1 cellular context compared by ENCODE assay signal in the genomic region with DNA sequence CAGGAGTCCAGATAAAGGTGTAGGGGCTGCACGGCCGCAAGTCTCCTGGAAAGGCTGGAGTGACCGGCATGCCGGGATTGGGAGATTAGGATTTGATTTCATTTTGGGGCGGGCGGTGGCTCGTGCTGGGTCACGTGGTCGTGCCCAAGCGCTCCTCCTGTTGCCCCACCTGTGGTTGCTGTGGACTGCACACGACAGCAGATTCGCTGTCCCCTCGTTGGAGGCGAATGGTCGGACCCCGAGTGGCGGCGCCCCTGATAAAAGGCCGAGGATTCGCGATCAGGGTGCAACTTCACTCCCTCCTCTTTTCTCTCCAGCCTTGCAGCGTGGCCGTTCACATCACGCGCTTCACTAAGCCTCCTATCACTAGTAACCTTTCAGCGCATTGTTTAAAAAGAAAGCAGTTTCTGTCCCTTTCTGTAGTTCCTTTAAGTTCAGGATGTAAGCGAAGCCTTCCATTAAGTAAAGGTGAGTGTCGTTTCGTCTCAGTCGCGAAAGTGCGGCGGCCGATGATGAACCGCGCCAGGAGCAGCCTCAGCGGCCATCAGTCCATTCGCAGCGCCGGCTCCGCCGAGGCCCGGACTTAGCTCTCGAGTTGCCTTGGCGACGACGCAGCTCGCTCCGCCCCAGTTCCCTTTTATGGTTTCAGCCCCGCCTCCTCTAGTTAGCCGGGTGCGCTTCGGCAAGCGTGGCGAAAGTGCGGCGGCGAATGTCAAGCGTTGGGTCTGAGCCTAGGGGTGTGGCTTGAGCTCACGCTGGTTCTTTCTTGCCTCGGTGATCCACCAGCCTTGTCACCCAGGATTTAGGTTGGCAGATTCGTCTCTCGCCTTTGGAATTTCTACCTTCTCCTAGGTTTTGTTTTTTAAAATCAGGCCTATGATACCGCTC.
TF ChIP-seq lines count a peak whose summit lies in the region.

No MANE protein-coding gene starts in this region.

TF ChIP-seq in GM12878, 131 proteins besides CTCF, POLR2A, EP300 and RAD21 (continues in another document):
- TF ChIP-seq NKRF (conservative IDR thresholded peaks at IDR 0.05) = no peak
- TF ChIP-seq, protein P1, sequence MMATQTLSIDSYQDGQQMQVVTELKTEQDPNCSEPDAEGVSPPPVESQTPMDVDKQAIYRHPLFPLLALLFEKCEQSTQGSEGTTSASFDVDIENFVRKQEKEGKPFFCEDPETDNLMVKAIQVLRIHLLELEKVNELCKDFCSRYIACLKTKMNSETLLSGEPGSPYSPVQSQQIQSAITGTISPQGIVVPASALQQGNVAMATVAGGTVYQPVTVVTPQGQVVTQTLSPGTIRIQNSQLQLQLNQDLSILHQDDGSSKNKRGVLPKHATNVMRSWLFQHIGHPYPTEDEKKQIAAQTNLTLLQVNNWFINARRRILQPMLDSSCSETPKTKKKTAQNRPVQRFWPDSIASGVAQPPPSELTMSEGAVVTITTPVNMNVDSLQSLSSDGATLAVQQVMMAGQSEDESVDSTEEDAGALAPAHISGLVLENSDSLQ (IDR thresholded peaks at IDR 0.05) = peak; percentile 19; the same call in 1 of the 2 replicates
- TF ChIP-seq, protein P2, sequence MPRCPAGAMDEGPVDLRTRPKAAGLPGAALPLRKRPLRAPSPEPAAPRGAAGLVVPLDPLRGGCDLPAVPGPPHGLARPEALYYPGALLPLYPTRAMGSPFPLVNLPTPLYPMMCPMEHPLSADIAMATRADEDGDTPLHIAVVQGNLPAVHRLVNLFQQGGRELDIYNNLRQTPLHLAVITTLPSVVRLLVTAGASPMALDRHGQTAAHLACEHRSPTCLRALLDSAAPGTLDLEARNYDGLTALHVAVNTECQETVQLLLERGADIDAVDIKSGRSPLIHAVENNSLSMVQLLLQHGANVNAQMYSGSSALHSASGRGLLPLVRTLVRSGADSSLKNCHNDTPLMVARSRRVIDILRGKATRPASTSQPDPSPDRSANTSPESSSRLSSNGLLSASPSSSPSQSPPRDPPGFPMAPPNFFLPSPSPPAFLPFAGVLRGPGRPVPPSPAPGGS (IDR thresholded peaks at IDR 0.05; ENCODE audit: borderline replicate concordance, insufficient read depth, low read depth, low read length, poor library complexity, severe bottlenecking) = peak; percentile 96
- TF ChIP-seq CREM (IDR thresholded peaks at IDR 0.05; ENCODE audit: low read depth) = peak; percentile 64
- no peak for TF ChIP-seq BCLAF1 (IDR thresholded peaks at IDR 0.05)
- no peak for TF ChIP-seq CBX5 (IDR thresholded peaks at IDR 0.05; ENCODE audit: low read depth)
- TF ChIP-seq ZNF384 (IDR thresholded peaks at IDR 0.05; ENCODE audit: borderline replicate concordance, low read depth, low read length) = no peak
- no peak for TF ChIP-seq PAX8 (IDR thresholded peaks at IDR 0.05)
- no peak for TF ChIP-seq ZNF622 (IDR thresholded peaks at IDR 0.05)
- 0 out of 2 replicates have a peak, but pooled peaks have one; percentile 5 for TF ChIP-seq HDGF (IDR thresholded peaks at IDR 0.05)
- TF ChIP-seq, protein P3, sequence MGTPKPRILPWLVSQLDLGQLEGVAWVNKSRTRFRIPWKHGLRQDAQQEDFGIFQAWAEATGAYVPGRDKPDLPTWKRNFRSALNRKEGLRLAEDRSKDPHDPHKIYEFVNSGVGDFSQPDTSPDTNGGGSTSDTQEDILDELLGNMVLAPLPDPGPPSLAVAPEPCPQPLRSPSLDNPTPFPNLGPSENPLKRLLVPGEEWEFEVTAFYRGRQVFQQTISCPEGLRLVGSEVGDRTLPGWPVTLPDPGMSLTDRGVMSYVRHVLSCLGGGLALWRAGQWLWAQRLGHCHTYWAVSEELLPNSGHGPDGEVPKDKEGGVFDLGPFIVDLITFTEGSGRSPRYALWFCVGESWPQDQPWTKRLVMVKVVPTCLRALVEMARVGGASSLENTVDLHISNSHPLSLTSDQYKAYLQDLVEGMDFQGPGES (IDR thresholded peaks at IDR 0.05) = no peak
- no peak for TF ChIP-seq USF2 (IDR thresholded peaks at IDR 0.05; ENCODE audit: borderline replicate concordance, low read depth, low read length)
- no peak for TF ChIP-seq CUX1 (IDR thresholded peaks at IDR 0.05; ENCODE audit: insufficient replicate concordance, low read depth, low read length)
- TF ChIP-seq SREBF1 (IDR thresholded peaks at IDR 0.05; ENCODE audit: low read length) = no peak
- TF ChIP-seq ESRRA (IDR thresholded peaks at IDR 0.05; ENCODE audit: low read length) = no peak
- TF ChIP-seq, protein P4, sequence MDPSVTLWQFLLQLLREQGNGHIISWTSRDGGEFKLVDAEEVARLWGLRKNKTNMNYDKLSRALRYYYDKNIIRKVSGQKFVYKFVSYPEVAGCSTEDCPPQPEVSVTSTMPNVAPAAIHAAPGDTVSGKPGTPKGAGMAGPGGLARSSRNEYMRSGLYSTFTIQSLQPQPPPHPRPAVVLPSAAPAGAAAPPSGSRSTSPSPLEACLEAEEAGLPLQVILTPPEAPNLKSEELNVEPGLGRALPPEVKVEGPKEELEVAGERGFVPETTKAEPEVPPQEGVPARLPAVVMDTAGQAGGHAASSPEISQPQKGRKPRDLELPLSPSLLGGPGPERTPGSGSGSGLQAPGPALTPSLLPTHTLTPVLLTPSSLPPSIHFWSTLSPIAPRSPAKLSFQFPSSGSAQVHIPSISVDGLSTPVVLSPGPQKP (IDR thresholded peaks at IDR 0.05; ENCODE audit: low read depth, low read length) = 0 out of 2 replicates have a peak, but pooled peaks have one; percentile 22
- no peak for TF ChIP-seq NRF1 (conservative IDR thresholded peaks at IDR 0.05; ENCODE audit: low read depth, low read length)
- no peak for TF ChIP-seq KLF5 (IDR thresholded peaks at IDR 0.05; ENCODE audit: partially characterized antibody)
- no peak for TF ChIP-seq JUNB (IDR thresholded peaks at IDR 0.05)
- no peak for TF ChIP-seq NFIC (IDR thresholded peaks at IDR 0.05; ENCODE audit: low read depth, low read length)
- TF ChIP-seq POU2F2 (IDR thresholded peaks at IDR 0.05; ENCODE audit: borderline replicate concordance, low read depth, low read length) = peak; percentile 77; the same call in 2 of the 3 replicates
- TF ChIP-seq SMAD1 (IDR thresholded peaks at IDR 0.05; ENCODE audit: low read depth, partially characterized antibody) = no peak
- TF ChIP-seq EED (IDR thresholded peaks at IDR 0.05; ENCODE audit: low read depth) = no peak; the same call in 1 of the 2 replicates
- peak; percentile 11; the same call in 1 of the 2 replicates for TF ChIP-seq CEBPZ (IDR thresholded peaks at IDR 0.05; ENCODE audit: low read depth, low read length)
- no peak for TF ChIP-seq TBL1XR1 (IDR thresholded peaks at IDR 0.05; ENCODE audit: low read depth, low read length)
